Comparison of ENCODE assay signal across 20 cellular contexts in genomic region chr10:79387466-79387973, GRCh38. TPM values are rescaled to one million over a fixed set of nuclear protein-coding genes. Genes with fewer than 3 reads are reported as not detected.
DNase-seq lines count a peak whose midpoint lies in the region; ATAC-seq and TF ChIP-seq lines count a peak whose summit lies in the region.
"Had no signal": no experiment of that assay in that cellular context is flagged by ENCODE, and none has a peak within 500 bp of the region (broad histone marks: within the 10 kb centered on the region; RNA-seq: fewer than 3 reads in every experiment).

No MANE protein-coding gene starts in this region.

- H3K27me3 ChIP-seq in PC-3 (ENCODE audit: low read length) (no peaks in the 10 kb centered on the region), sigmoid colon (no peaks in the 10 kb centered on the region)
- H3K27me3 ChIP-seq: Peyer's patch, suprapubic skin had no signal

- H3F3A ChIP-seq in PC-3 (ENCODE audit: low read length, unreplicated experiment), result no peaks in the 10 kb centered on the region

- no peak overlapping the region for H3K27ac ChIP-seq in PC-3 (ENCODE audit: low read length)
- peak overlapping the region in 2 of 4 donors; percentile 39 to 91 for H3K27ac ChIP-seq in sigmoid colon
- H3K27ac ChIP-seq: suprapubic skin had no signal

- DNase-seq in GM10248 (ENCODE audit: extremely low spot score) (peak; percentile 12), PC-3 (no peak), iPS-NIHi7 (ENCODE audit: extremely low spot score) (peak; percentile 8), sigmoid colon (peak; percentile 86), NCI-H1048 (lab: John Stamatoyannopoulos, UW) (no peak)
- no peak for DNase-seq in stimulated activated naive CD8-positive, alpha-beta T cell treated with anti-CD3 and anti-CD28 coated beads, Interleukin-15, Interleukin-2, amounts not matched to agents 100 U/mL and 50 U/mL, for 24 hours
- DNase-seq: activated naive CD4-positive, alpha-beta T cell treated with anti-CD3 and anti-CD28 coated beads for 36 hours; activated T-cell treated with anti-CD3 and anti-CD28 coated beads for 4 hours; DND-41; hippocampal formation; KG1; MV-4-11; NCI-H187; NCI-H226; small intestine; stimulated activated CD4-positive, alpha-beta T cell treated with anti-CD3 and anti-CD28 coated beads, Interleukin-4, amount 100 ng/mL, for 1 hour had no signal

- WGBS in sigmoid colon, 2 donors, result 80 to 85% methylated on average over 5 of the region's 5 CpGs

- no peak overlapping the region for H3K4me2 ChIP-seq in PC-3 (ENCODE audit: low read length)

- no peak for TF ChIP-seq POLR2A in sigmoid colon (IDR thresholded peaks at IDR 0.05)

- H3K79me2 ChIP-seq in PC-3 (ENCODE audit: low read length), result no peaks in the 10 kb centered on the region

- H3K9me3 ChIP-seq in PC-3 (ENCODE audit: low read length), result no peaks in the 10 kb centered on the region
- H3K9me3 ChIP-seq in sigmoid colon, result no peaks in the 10 kb centered on the region
- H3K9me3 ChIP-seq: Peyer's patch, suprapubic skin had no signal

- BruUV-seq in PC-3 (replicated peaks; lab: Mats Ljungman, UMichigan), result no TSS peak

- ATAC-seq in PC-3, result peak; percentile 11; the same call in 1 of the 2 replicates
- no peak for ATAC-seq in stimulated activated naive CD8-positive, alpha-beta T cell treated with anti-CD3 and anti-CD28 coated beads, Interleukin-15, Interleukin-2, amounts not matched to agents 100 U/mL and 50 U/mL, for 24 hours
- ATAC-seq in HG03039 (IDR thresholded peaks at IDR 0.05; ENCODE audit: unreplicated experiment), result no peak
- ATAC-seq: natural killer cell had no signal

- no peak for TF ChIP-seq EP300 in sigmoid colon (IDR thresholded peaks at IDR 0.05)

- POLR2A ChIA-PET in GM10248 (lab: Yijun Ruan, JAX), result no interaction called here
- POLR2A ChIA-PET in PC-3 (lab: Charles Lee; ENCODE audit: unreplicated experiment), result interaction anchor here (0.6 to 0.7 kb wide), 2 partner anchors 18 to 44 kb away, joined by 3 read pairs; no protein-coding TSS in a partner anchor

- intact Hi-C loops in PC-3 (cut with micrococcal nuclease) (no loop called here), sigmoid colon (cut with DNase I) (loop anchor here (2.0 kb wide), 1 partner anchor 51 kb away; no protein-coding TSS in a partner anchor)

- CTCF ChIA-PET in GM10248 (lab: Yijun Ruan, JAX), result interaction anchor here (0.9 to 4.4 kb wide), 5 partner anchors 8 to 17 kb away, joined by 3 to 25 read pairs (median 6); no protein-coding TSS in a partner anchor
- CTCF ChIA-PET in PC-3 (lab: Charles Lee), result no interaction called here

- no peak overlapping the region for H3K9ac ChIP-seq in PC-3 (ENCODE audit: low read length)

- H3K4me3 ChIP-seq in PC-3 (ENCODE audit: low read length) (no peak overlapping the region), sigmoid colon (no peak overlapping the region)
- H3K4me3 ChIP-seq: Peyer's patch, suprapubic skin had no signal

- TF ChIP-seq CTCF in GM10248 (IDR thresholded peaks at IDR 0.05; ENCODE audit: control extremely low read depth, extremely low read depth, low read depth, missing control alignments) (no peak), PC-3 (conservative IDR thresholded peaks at IDR 0.05; ENCODE audit: low read depth, low read length) (no peak), sigmoid colon (IDR thresholded peaks at IDR 0.05) (no peak)

- no peaks in the 10 kb centered on the region for H3K36me3 ChIP-seq in PC-3 (ENCODE audit: low read depth, low read length)
- peaks cover 5 to 43% (median 17%) of the 10 kb centered on the region in 4 donors for H3K36me3 ChIP-seq in sigmoid colon

- H3K4me1 ChIP-seq in PC-3 (ENCODE audit: insufficient read depth, low read length), result no peaks in the 10 kb centered on the region
- H3K4me1 ChIP-seq in sigmoid colon, result peaks cover 0 to 79% (median 42%) of the 10 kb centered on the region in 4 donors
- H3K4me1 ChIP-seq: Peyer's patch had no signal

- no peaks in the 10 kb centered on the region for H4K20me1 ChIP-seq in PC-3 (ENCODE audit: low read length)

- H2AFZ ChIP-seq in PC-3 (ENCODE audit: low read length), result no peak overlapping the region

- no peaks in the 10 kb centered on the region for H3K9me2 ChIP-seq in PC-3 (replicated peaks; ENCODE audit: low read length)

RNA-seq across cellular contexts. Expression of gene PPIF, which starts 40.3 kb away (rescaled TPM):
- 381 and 472 TPM in 2 replicates for total RNA-seq in PC-3 (2014; rRNA removed)
- total RNA-seq in sigmoid colon, result 10 to 100 TPM; 26.4 to 48.5 (median 32.5) TPM
- polyA plus RNA-seq in sigmoid colon, result 10 to 100 TPM; 60.7 to 74.9 (median 71.9) TPM

RNA-seq across cellular contexts. Expression of gene ZCCHC24, which starts 57.9 kb away (rescaled TPM):
- total RNA-seq in PC-3 (2014; rRNA removed) (32.9 and 40.7 TPM in 2 replicates), sigmoid colon (100 to 1,000 TPM in 3 of 4 donors, 10 to 100 TPM in 1; 82.6 to 141 (median 121) TPM)
- 10 to 100 TPM in 2 of 3 donors, 1 to 10 TPM in 1; 7.6 to 31.2 (median 21.1) TPM for polyA plus RNA-seq in sigmoid colon

Comparison
In these comparisons a context has a peak if more than half of its experiments do, and no peak if none do; other contexts are left out.
1. DNase-seq: peak in GM10248 (single experiment), iPS-NIHi7 (single experiment) and sigmoid colon (single experiment); none in PC-3 (single experiment), stimulated activated naive CD8-positive, alpha-beta T cell treated with anti-CD3 and anti-CD28 coated beads, Interleukin-15, Interleukin-2, amounts not matched to agents 100 U/mL and 50 U/mL, for 24 hours (single experiment) and NCI-H1048 (single experiment).